14 cellular contexts compared by ENCODE assay signal in the genomic region with DNA sequence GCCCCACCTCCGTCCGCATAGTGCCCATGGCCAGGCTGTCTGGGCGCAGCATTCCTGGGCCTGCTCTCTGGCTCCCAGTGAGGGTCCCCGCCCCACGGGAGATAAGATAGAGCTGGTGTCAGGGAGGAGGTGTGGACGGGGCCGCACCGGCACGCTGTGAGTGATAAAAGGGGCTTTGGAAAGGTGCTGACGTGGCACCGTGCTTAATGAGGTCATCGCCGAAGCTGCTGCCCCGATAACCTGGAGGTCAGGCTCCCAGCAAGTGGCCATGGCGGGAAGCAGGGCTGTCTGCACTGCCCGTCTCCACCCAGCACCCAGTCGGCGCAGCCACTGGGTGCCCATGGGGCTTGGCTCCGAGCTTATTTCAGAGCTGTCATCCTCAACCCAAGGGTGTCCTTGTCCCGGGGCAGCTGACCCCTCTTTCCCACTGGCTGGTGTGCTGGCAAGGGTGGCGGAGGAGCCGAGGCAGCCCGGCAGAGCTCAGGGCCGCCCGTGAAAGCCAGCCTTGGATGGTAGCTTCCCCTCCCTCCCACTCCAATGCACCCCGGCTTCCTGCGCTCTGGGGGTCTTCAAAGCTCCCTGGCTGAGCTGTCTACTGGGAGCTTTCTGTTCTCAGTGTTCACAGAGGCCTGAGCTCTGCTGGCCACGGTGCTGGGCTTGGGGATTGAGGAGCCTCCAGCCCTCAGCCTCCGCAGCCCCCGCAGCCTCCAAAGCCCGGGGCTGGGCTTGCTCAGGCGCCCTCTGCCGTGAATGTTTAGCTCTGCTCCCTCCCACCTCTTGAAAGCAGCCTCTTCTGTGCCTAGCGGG.
A peak's percentile ranks its signal among the peaks of the same experiment; 100 is the strongest.
DNase-seq lines count a peak whose midpoint lies in the region; ATAC-seq and TF ChIP-seq lines count a peak whose summit lies in the region.
"Had no signal": no experiment of that assay in that cellular context is flagged by ENCODE, and none has a peak within 500 bp of the region (broad histone marks: within the 10 kb centered on the region; RNA-seq: fewer than 3 reads in every experiment).

No MANE protein-coding gene starts in this region.

- H3K9ac ChIP-seq in PC-3 (ENCODE audit: low read length) = no peak overlapping the region

- no peaks in the 10 kb centered on the region for H3K9me2 ChIP-seq in PC-3 (replicated peaks; ENCODE audit: low read length)

- no peaks in the 10 kb centered on the region for H3K4me1 ChIP-seq in PC-3 (ENCODE audit: insufficient read depth, low read length)

- peaks cover 36% of the 10 kb centered on the region for H3K4me1 Mint-ChIP-seq in nephron progenitor cell

- H3K79me2 ChIP-seq in PC-3 (ENCODE audit: low read length) = no peaks in the 10 kb centered on the region

- peaks cover 2% of the 10 kb centered on the region for H3K36me3 Mint-ChIP-seq in nephron progenitor cell (ENCODE audit: low read depth)
- H3K36me3 Mint-ChIP-seq: mesothelial cell of epicardium had no signal

- no peaks in the 10 kb centered on the region for H3K36me3 ChIP-seq in PC-3 (ENCODE audit: low read depth, low read length)

- POLR2A ChIA-PET in PC-3 (lab: Charles Lee; ENCODE audit: unreplicated experiment) = no interaction called here

- H3K9me3 ChIP-seq in PC-3 (ENCODE audit: low read length) = 0 out of 2 replicates have a peak, but pooled peaks cover under 1% of the 10 kb centered on the region

- peaks cover 11% of the 10 kb centered on the region for H3K9me3 Mint-ChIP-seq in nephron progenitor cell

- no peak overlapping the region for H3K27ac ChIP-seq in PC-3 (ENCODE audit: low read length)

- no TSS peak for BruUV-seq in PC-3 (replicated peaks; lab: Mats Ljungman, UMichigan)

- no peaks in the 10 kb centered on the region for H4K20me1 ChIP-seq in PC-3 (ENCODE audit: low read length)

- peak; percentile 54; the same call in 1 of the 2 replicates for TF ChIP-seq CTCF in PC-3 (conservative IDR thresholded peaks at IDR 0.05; ENCODE audit: low read depth, low read length)
- TF ChIP-seq CTCF in fibroblast of mammary gland (conservative IDR thresholded peaks at IDR 0.05; ENCODE audit: control insufficient read depth, insufficient read depth, low read depth, low read length) = peak; percentile 5
- TF ChIP-seq CTCF in nephron progenitor cell (IDR thresholded peaks at IDR 0.05) = peak; percentile 33

- peaks cover 88% of the 10 kb centered on the region for H3K27me3 ChIP-seq in PC-3 (ENCODE audit: low read length)

- H3K4me3 ChIP-seq in PC-3 (ENCODE audit: low read length) = no peak overlapping the region
- H3K4me3 ChIP-seq in fibroblast of mammary gland (ENCODE audit: control insufficient read depth, low read depth, low read length) = no peak overlapping the region

- ATAC-seq in PC-3 (peak; percentile 12), GM18498 (IDR thresholded peaks at IDR 0.05; ENCODE audit: unreplicated experiment) (no peak), HG02759 (IDR thresholded peaks at IDR 0.05; ENCODE audit: unreplicated experiment) (no peak)

- CTCF ChIA-PET in PC-3 (lab: Charles Lee) = no interaction called here

- no peaks in the 10 kb centered on the region for H3F3A ChIP-seq in PC-3 (ENCODE audit: low read length, unreplicated experiment)

- H3K27me3 Mint-ChIP-seq in nephron progenitor cell (ENCODE audit: low read depth, poor library complexity) = peaks cover 49% of the 10 kb centered on the region

- H2AFZ ChIP-seq in PC-3 (ENCODE audit: low read length) = no peak overlapping the region

- intact Hi-C loops in PC-3 (cut with micrococcal nuclease) = no loop called here

- no peak overlapping the region for H3K4me3 Mint-ChIP-seq in nephron progenitor cell
- H3K4me3 Mint-ChIP-seq: dendritic cell treated with granulocyte-macrophage colony-stimulating factor and Interleukin-4, amounts not matched to agents 40 ng/mL and 50 ng/mL, for 4 days; mesothelial cell of epicardium had no signal

- DNase-seq in A172 (ENCODE audit: low spot score) (peak; percentile 69), PC-3 (peak; percentile 13), fibroblast of mammary gland (ENCODE audit: low read depth) (no peak), nephron progenitor cell (peak; percentile 60), GM19238 (ENCODE audit: insufficient read length, low spot score) (no peak), EL (no peak)
- DNase-seq: Kasumi-1, NCI-H2227 treated with DMSO at 0.1 percent for 48 hours, SIG-M5 had no signal

- H3K4me2 ChIP-seq in PC-3 (ENCODE audit: low read length) = no peak overlapping the region

- no peak overlapping the region for H3K27ac Mint-ChIP-seq in nephron progenitor cell
- H3K27ac Mint-ChIP-seq: activated T-helper 2 cell treated with anti-CD3 and anti-CD28 coated beads, Interferon-gamma antibody, Interleukin-2, Interleukin-4, amounts not matched to agents 10 μg/mL and 5 μg/mL and 100 μg/mL, durations not matched to agents 14 hours and 24 hours and 36 hours; dendritic cell treated with granulocyte-macrophage colony-stimulating factor and Interleukin-4, amounts not matched to agents 40 ng/mL and 50 ng/mL, for 4 days; mesothelial cell of epicardium had no signal

Comparison
In these comparisons a context has a peak if more than half of its experiments do, and no peak if none do; other contexts are left out.
1. DNase-seq: peak in A172 (single experiment), PC-3 (single experiment) and nephron progenitor cell (single experiment); none in fibroblast of mammary gland (single experiment), GM19238 (single experiment) and EL (single experiment).
2. Peak in every context shown above with its lines, with median percentiles within 50 percentile points of each other: CTCF ChIP-seq.